ENCODE assay signal across 18 cellular contexts in the genomic region with DNA sequence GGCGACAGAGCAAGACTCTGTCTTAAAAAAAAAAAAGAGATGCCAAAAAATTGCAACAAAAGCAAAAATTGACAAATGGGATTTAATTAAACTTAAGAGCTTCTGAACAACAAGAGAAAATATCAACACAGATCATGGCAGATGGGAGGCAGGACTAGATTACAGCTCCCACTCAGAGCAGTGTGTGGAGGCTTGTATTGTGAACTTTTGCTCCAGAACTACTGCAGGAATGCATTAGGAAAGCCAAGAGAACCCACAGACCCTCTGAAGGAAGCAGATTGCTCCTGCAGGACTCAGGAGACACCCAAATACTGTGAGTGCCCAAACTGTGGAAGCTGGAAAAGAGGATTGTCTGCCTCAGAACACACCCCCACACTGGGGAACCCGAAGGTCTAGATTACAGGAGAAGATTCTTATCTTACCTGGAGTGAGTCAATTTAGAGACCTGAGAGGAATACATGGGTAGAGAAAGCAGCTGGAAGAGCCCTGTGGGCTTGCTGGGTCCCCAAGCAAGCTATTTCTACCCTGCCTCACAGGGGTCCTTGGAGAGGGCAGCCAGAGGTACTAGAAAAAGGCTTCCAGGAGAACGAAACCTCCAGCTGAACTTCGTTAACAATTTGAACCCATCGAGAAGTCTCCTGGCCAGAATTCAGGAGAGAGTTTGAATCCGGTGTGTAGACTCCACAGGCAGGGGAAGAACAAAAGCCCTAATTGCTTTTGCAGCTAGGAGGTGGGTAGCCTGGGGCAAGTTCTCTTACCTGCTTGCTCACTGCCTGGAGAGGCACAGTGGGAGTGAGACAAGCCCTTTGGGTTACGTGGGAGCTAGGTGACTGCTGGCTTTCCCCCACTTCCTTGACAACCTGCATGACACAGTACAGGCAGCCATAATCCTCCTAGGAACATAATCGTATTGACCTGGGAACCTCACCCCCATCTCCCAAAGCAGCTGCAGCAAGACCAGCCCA.
A peak's percentile ranks its signal among the peaks of the same experiment; 100 is the strongest.
DNase-seq lines count a peak whose midpoint lies in the region; ATAC-seq and TF ChIP-seq lines count a peak whose summit lies in the region.
"Had no signal": no experiment of that assay in that cellular context is flagged by ENCODE, and none has a peak within 500 bp of the region (broad histone marks: within the 10 kb centered on the region; RNA-seq: fewer than 3 reads in every experiment).

No MANE protein-coding gene starts in this region.

- peak; percentile 38 for ATAC-seq in aorta (ENCODE audit: low FRiP score)
- ATAC-seq in naive thymus-derived CD4-positive, alpha-beta T cell = no peak
- ATAC-seq: CD8-positive, alpha-beta T cell had no signal

- H3K4me3 ChIP-seq in brain microvascular endothelial cell (ENCODE audit: low read depth, low read length) = no peak overlapping the region
- H3K4me3 ChIP-seq in fibroblast of villous mesenchyme (ENCODE audit: low read depth, low read length) = no peak overlapping the region
- H3K4me3 ChIP-seq in aorta (ENCODE audit: low read length in 2 of 2) = no peak overlapping the region
- no peak overlapping the region for H3K4me3 ChIP-seq in naive thymus-derived CD4-positive, alpha-beta T cell (ENCODE audit: low read length)

- intact Hi-C loops in aorta (cut with DNase I) = no loop called here
- intact Hi-C loops in naive thymus-derived CD4-positive, alpha-beta T cell (cut with micrococcal nuclease) = no loop called here

- H3K36me3 Mint-ChIP-seq in naive thymus-derived CD4-positive, alpha-beta T cell = no peaks in the 10 kb centered on the region
- H3K36me3 Mint-ChIP-seq: CD8-positive, alpha-beta T cell had no signal

- CTCF ChIA-PET in naive thymus-derived CD4-positive, alpha-beta T cell (lab: Charles Lee) = no interaction called here

- no peaks in the 10 kb centered on the region for H3K4me1 ChIP-seq in aorta (ENCODE audit: control insufficient read depth in 1 of 2, insufficient read depth in 2 of 2, low read length in 2 of 2)
- H3K4me1 ChIP-seq in naive thymus-derived CD4-positive, alpha-beta T cell (ENCODE audit: control insufficient read depth in 2 of 2, insufficient read depth in 2 of 2, low read length in 2 of 2) = no peaks in the 10 kb centered on the region

- H3K4me1 Mint-ChIP-seq in naive thymus-derived CD4-positive, alpha-beta T cell = no peaks in the 10 kb centered on the region
- H3K4me1 Mint-ChIP-seq: H9 had no signal

- H3K36me3 ChIP-seq in brain microvascular endothelial cell (replicated peaks) (no peaks in the 10 kb centered on the region), aorta (ENCODE audit: control insufficient read depth in 1 of 2, insufficient read depth in 2 of 2, low read length in 1 of 2) (no peaks in the 10 kb centered on the region)
- H3K36me3 ChIP-seq in naive thymus-derived CD4-positive, alpha-beta T cell (ENCODE audit: control insufficient read depth in 2 of 3, insufficient read depth in 3 of 3, low read length in 3 of 3) = no peaks in the 10 kb centered on the region

- POLR2A ChIA-PET in naive thymus-derived CD4-positive, alpha-beta T cell (lab: Charles Lee) = no interaction called here

- DNase-seq in NCI-H345 (lab: John Stamatoyannopoulos, UW) (peak; percentile 46), NCI-H345 treated with DMSO at 0.1 percent for 48 hours (lab: John Stamatoyannopoulos, UW; ENCODE audit: unreplicated experiment) (no peak), brain microvascular endothelial cell (peak; percentile 21), fibroblast of villous mesenchyme (ENCODE audit: low read depth) (peak; percentile 52), aorta (no peak), DMS153 treated with DMSO at 0.1 percent for 48 hours (lab: John Stamatoyannopoulos, UW; ENCODE audit: unreplicated experiment) (no peak), NCI-H446 treated with DMSO at 0.1 percent for 48 hours (lab: John Stamatoyannopoulos, UW) (no peak)
- DNase-seq in naive thymus-derived CD4-positive, alpha-beta T cell = no peak
- DNase-seq: 8988T; CD8-positive, alpha-beta T cell; GF-D8; H9; Karpas-422; MM.1S; NCI-H1092 treated with DMSO at 0.1 percent for 48 hours; NCI-H1694 treated with DMSO at 0.1 percent for 48 hours; NCI-H2107; NCI-H2227 treated with DMSO at 0.1 percent for 48 hours had no signal

- H3K27me3 ChIP-seq in brain microvascular endothelial cell (replicated peaks) = no peaks in the 10 kb centered on the region
- H3K27me3 ChIP-seq in aorta (ENCODE audit: control insufficient read depth in 1 of 2, insufficient read depth in 2 of 2, low read length in 1 of 2) = no peaks in the 10 kb centered on the region
- no peaks in the 10 kb centered on the region for H3K27me3 ChIP-seq in naive thymus-derived CD4-positive, alpha-beta T cell (ENCODE audit: control insufficient read depth in 2 of 2, insufficient read depth in 2 of 2, low read length in 2 of 2)

- TF ChIP-seq CTCF in brain microvascular endothelial cell (IDR thresholded peaks at IDR 0.05; ENCODE audit: low read depth, low read length, missing control alignments) = no peak
- no peak for TF ChIP-seq CTCF in fibroblast of villous mesenchyme (IDR thresholded peaks at IDR 0.05; ENCODE audit: insufficient read depth, low read depth, low read length)

- H3K9me3 Mint-ChIP-seq in naive thymus-derived CD4-positive, alpha-beta T cell = peaks cover 0 to 9% (median 0%) of the 10 kb centered on the region in 11 donors

- no peak overlapping the region for H3K4me3 Mint-ChIP-seq in naive thymus-derived CD4-positive, alpha-beta T cell
- H3K4me3 Mint-ChIP-seq: CD8-positive, alpha-beta T cell; H9 had no signal

- no peaks in the 10 kb centered on the region for H3K9me3 ChIP-seq in aorta (ENCODE audit: control insufficient read depth, low read length)
- H3K9me3 ChIP-seq in naive thymus-derived CD4-positive, alpha-beta T cell (ENCODE audit: control insufficient read depth in 2 of 3, low read length in 3 of 3) = no peaks in the 10 kb centered on the region

- in situ Hi-C loops in brain microvascular endothelial cell (cut with HindIII; ENCODE audit: low pct_ligation_motif_present, low sequenced_read_pairs) = no loop called here

- 76 to 85% methylated on average over 8 of the region's 8 CpGs for WGBS in aorta, 2 donors

- H3K27ac ChIP-seq in brain microvascular endothelial cell = no peak overlapping the region
- no peak overlapping the region for H3K27ac ChIP-seq in aorta (ENCODE audit: low read depth in 1 of 2, low read length in 2 of 2)
- H3K27ac ChIP-seq in naive thymus-derived CD4-positive, alpha-beta T cell (ENCODE audit: low read depth, low read length) = no peak overlapping the region

- no peak overlapping the region for H3K27ac Mint-ChIP-seq in naive thymus-derived CD4-positive, alpha-beta T cell
- H3K27ac Mint-ChIP-seq: CD8-positive, alpha-beta T cell had no signal

- peaks cover 0 to 22% (median 0%) of the 10 kb centered on the region in 5 donors for H3K27me3 Mint-ChIP-seq in naive thymus-derived CD4-positive, alpha-beta T cell

Comparison
In these comparisons a context has a peak if more than half of its experiments do, and no peak if none do; other contexts are left out.
1. DNase-seq: peak in NCI-H345 (single experiment), brain microvascular endothelial cell (single experiment) and fibroblast of villous mesenchyme (single experiment); none in NCI-H345 treated with DMSO at 0.1 percent for 48 hours (single experiment), aorta (0 of 2), DMS153 treated with DMSO at 0.1 percent for 48 hours (single experiment), naive thymus-derived CD4-positive, alpha-beta T cell (0 of 9) and NCI-H446 treated with DMSO at 0.1 percent for 48 hours (single experiment).